20 cellular contexts compared by ENCODE assay signal in genomic region chr17:60628252-60628889, GRCh38.
"Had no signal": no experiment of that assay in that cellular context is flagged by ENCODE, and none has a peak within 500 bp of the region (broad histone marks: within the 10 kb centered on the region; RNA-seq: fewer than 3 reads in every experiment).

No MANE protein-coding gene starts in this region.

- H3K4me3 ChIP-seq: colonic mucosa, heart left ventricle, neural progenitor cell, ovary, right lobe of liver, suprapubic skin, thyroid gland, vagina had no signal

- ATAC-seq: heart left ventricle; natural killer cell treated with Interleukin-12 subunit alpha and Interleukin-12 subunit beta and Interleukin-15 and Interleukin-18, amount 100 ng/mL, for 72 hours; right lobe of liver; stimulated activated effector memory CD8-positive, alpha-beta T cell treated with anti-CD3 and anti-CD28 coated beads, Interleukin-12 subunit alpha, Interleukin-12 subunit beta, amount 100 ng/mL, for 72 hours; stimulated activated naive CD8-positive, alpha-beta T cell treated with anti-CD3 and anti-CD28 coated beads, Interleukin-15, Interleukin-2, amounts not matched to agents 100 U/mL and 50 U/mL, for 24 hours had no signal

- H3K9me3 ChIP-seq: colonic mucosa, heart left ventricle, ovary, right lobe of liver, suprapubic skin, thyroid gland, vagina had no signal

- H3K27me3 Mint-ChIP-seq: natural killer cell treated with Interleukin-12 subunit alpha and Interleukin-12 subunit beta and Interleukin-15 and Interleukin-18, amount 100 ng/mL, for 72 hours; type B pancreatic cell had no signal

- H3K27ac ChIP-seq: colonic mucosa, heart left ventricle, neural progenitor cell, ovary, right lobe of liver, suprapubic skin, thyroid gland, vagina had no signal

- H3K36me3 ChIP-seq: colonic mucosa, ovary, right lobe of liver had no signal

- H3K4me1 ChIP-seq: colonic mucosa, neural progenitor cell, right lobe of liver, suprapubic skin, vagina had no signal

- H3K27ac Mint-ChIP-seq: endodermal cell; natural killer cell treated with Interleukin-12 subunit alpha and Interleukin-12 subunit beta and Interleukin-15 and Interleukin-18, amount 100 ng/mL, for 72 hours; neural progenitor cell; stimulated activated effector memory CD8-positive, alpha-beta T cell treated with anti-CD3 and anti-CD28 coated beads, Interleukin-12 subunit alpha, Interleukin-12 subunit beta, amount 100 ng/mL, for 72 hours; type B pancreatic cell had no signal

- H3K27me3 ChIP-seq: colonic mucosa, heart left ventricle, neural progenitor cell, ovary, right lobe of liver, suprapubic skin, thyroid gland, vagina had no signal

- DNase-seq: colonic mucosa; effector CD4-positive, alpha-beta T cell; endodermal cell; foreskin melanocyte; heart left ventricle; hippocampal formation; mammary epithelial cell; nucleus accumbens; ovary; right lobe of liver; stimulated activated CD4-positive, alpha-beta T cell treated with anti-CD3 and anti-CD28 coated beads, Interleukin-4, amount 100 ng/mL, for 1 hour; stimulated activated CD8-positive, alpha-beta memory T cell treated with anti-CD3 and anti-CD28 coated beads, Interleukin-4, amount 100 ng/mL, for 48 hours; stimulated activated naive CD8-positive, alpha-beta T cell treated with anti-CD3 and anti-CD28 coated beads, Interleukin-15, Interleukin-2, amounts not matched to agents 100 U/mL and 50 U/mL, for 24 hours; thyroid gland had no signal

- H3K4me1 Mint-ChIP-seq: endodermal cell, neural progenitor cell had no signal

- H3K4me3 Mint-ChIP-seq: endodermal cell; natural killer cell treated with Interleukin-12 subunit alpha and Interleukin-12 subunit beta and Interleukin-15 and Interleukin-18, amount 100 ng/mL, for 72 hours; neural progenitor cell; stimulated activated effector memory CD8-positive, alpha-beta T cell treated with anti-CD3 and anti-CD28 coated beads, Interleukin-12 subunit alpha, Interleukin-12 subunit beta, amount 100 ng/mL, for 72 hours; type B pancreatic cell had no signal

- H3K9me3 Mint-ChIP-seq: endodermal cell; natural killer cell treated with Interleukin-12 subunit alpha and Interleukin-12 subunit beta and Interleukin-15 and Interleukin-18, amount 100 ng/mL, for 72 hours; neural progenitor cell; stimulated activated effector memory CD8-positive, alpha-beta T cell treated with anti-CD3 and anti-CD28 coated beads, Interleukin-12 subunit alpha, Interleukin-12 subunit beta, amount 100 ng/mL, for 72 hours; type B pancreatic cell had no signal
